ENCODE assay signal across 18 cellular contexts in the genomic region with DNA sequence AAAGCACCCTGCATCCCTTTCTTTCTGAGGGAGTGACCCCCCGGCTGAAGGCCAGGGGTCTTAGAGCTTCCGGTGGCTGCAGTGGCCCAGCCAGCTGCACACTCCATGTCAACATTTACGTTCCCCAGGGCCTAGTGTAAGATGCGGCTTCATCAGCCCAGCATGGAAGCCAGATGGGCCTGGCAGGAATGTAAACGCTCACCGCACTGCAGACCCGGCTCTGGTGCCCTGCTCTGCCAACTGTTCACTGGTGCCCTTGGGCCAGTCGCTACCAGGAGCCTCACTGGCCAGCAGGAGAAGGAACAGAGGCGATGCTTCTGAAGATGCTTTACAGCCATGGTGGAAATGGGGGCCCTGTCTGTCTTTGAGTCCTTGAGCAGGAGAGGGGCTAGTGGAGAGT. TPM values are rescaled to one million over a fixed set of nuclear protein-coding genes. Genes with fewer than 3 reads are reported as not detected.
DNase-seq lines count a peak whose midpoint lies in the region; ATAC-seq and TF ChIP-seq lines count a peak whose summit lies in the region.
"Had no signal": no experiment of that assay in that cellular context is flagged by ENCODE, and none has a peak within 500 bp of the region (broad histone marks: within the 10 kb centered on the region; RNA-seq: fewer than 3 reads in every experiment).

No MANE protein-coding gene starts in this region.

- H3K27me3 ChIP-seq in stomach smooth muscle (ENCODE audit: control insufficient read depth in 1 of 2, insufficient read depth in 2 of 2, low read length in 2 of 2) (no peaks in the 10 kb centered on the region), thyroid gland (no peaks in the 10 kb centered on the region)

- H3K9me3 Mint-ChIP-seq in activated naive CD8-positive, alpha-beta T cell treated with anti-CD3 and anti-CD28 coated beads, Interleukin-2, amount 10 ng/mL, durations not matched to agents 7 days and 5 days = peaks cover 8% of the 10 kb centered on the region
- H3K9me3 Mint-ChIP-seq in activated naive CD8-positive, alpha-beta T cell treated with anti-CD3 and anti-CD28 coated beads for 36 hours = peaks cover 8% of the 10 kb centered on the region
- H3K9me3 Mint-ChIP-seq in activated T-helper 1 cell treated with anti-CD3 and anti-CD28 coated beads, Interleukin-12 subunit alpha, Interleukin-12 subunit beta, Interleukin-2, Interleukin-4 antibody, amounts not matched to agents 30 ng/mL and 10 ng/mL and 1 ng/mL, durations not matched to agents 14 hours and 24 hours and 36 hours = no peaks in the 10 kb centered on the region
- H3K9me3 Mint-ChIP-seq in glutamatergic neuron (ENCODE audit: unreplicated experiment) = peaks cover 3% of the 10 kb centered on the region

- TF ChIP-seq CTCF in glutamatergic neuron (IDR thresholded peaks at IDR 0.05; ENCODE audit: partially characterized antibody, unreplicated experiment) (no peak), thyroid gland (IDR thresholded peaks at IDR 0.05) (no peak)

- peaks cover 8% of the 10 kb centered on the region for H3K27me3 Mint-ChIP-seq in activated naive CD8-positive, alpha-beta T cell treated with anti-CD3 and anti-CD28 coated beads, Interleukin-2, amount 10 ng/mL, durations not matched to agents 7 days and 5 days
- H3K27me3 Mint-ChIP-seq in activated naive CD8-positive, alpha-beta T cell treated with anti-CD3 and anti-CD28 coated beads for 36 hours = peaks cover 12% of the 10 kb centered on the region
- peaks cover 12% of the 10 kb centered on the region for H3K27me3 Mint-ChIP-seq in activated T-helper 1 cell treated with anti-CD3 and anti-CD28 coated beads, Interleukin-12 subunit alpha, Interleukin-12 subunit beta, Interleukin-2, Interleukin-4 antibody, amounts not matched to agents 30 ng/mL and 10 ng/mL and 1 ng/mL, durations not matched to agents 14 hours and 24 hours and 36 hours (ENCODE audit: insufficient read depth)
- peaks cover 2% of the 10 kb centered on the region for H3K27me3 Mint-ChIP-seq in glutamatergic neuron (ENCODE audit: unreplicated experiment)

- H3K27ac ChIP-seq in stomach smooth muscle (ENCODE audit: low read length) = peak overlapping the region; percentile 24
- no peak overlapping the region for H3K27ac ChIP-seq in thyroid gland
- H3K27ac ChIP-seq: GM23248, HL-60 had no signal

- intact Hi-C loops in activated T-helper 1 cell treated with anti-CD3 and anti-CD28 coated beads, Interleukin-12 subunit alpha, Interleukin-12 subunit beta, Interleukin-2, Interleukin-4 antibody, amounts not matched to agents 30 ng/mL and 10 ng/mL and 1 ng/mL, durations not matched to agents 14 hours and 24 hours and 36 hours (cut with micrococcal nuclease) = no loop called here
- intact Hi-C loops in thyroid gland (cut with DNase I) = no loop called here

- no peak overlapping the region for H3K9ac ChIP-seq in stomach smooth muscle (ENCODE audit: low read length in 2 of 2)
- H3K9ac ChIP-seq: GM23248 had no signal

- H3K9me3 ChIP-seq in stomach smooth muscle (ENCODE audit: control insufficient read depth in 2 of 2, low read length in 2 of 2) (no peaks in the 10 kb centered on the region), thyroid gland (no peaks in the 10 kb centered on the region)

- peaks cover 6% of the 10 kb centered on the region for H3K4me1 Mint-ChIP-seq in activated naive CD8-positive, alpha-beta T cell treated with anti-CD3 and anti-CD28 coated beads, Interleukin-2, amount 10 ng/mL, durations not matched to agents 7 days and 5 days
- peaks cover 3% of the 10 kb centered on the region for H3K4me1 Mint-ChIP-seq in activated naive CD8-positive, alpha-beta T cell treated with anti-CD3 and anti-CD28 coated beads for 36 hours
- peaks cover 1% of the 10 kb centered on the region for H3K4me1 Mint-ChIP-seq in activated T-helper 1 cell treated with anti-CD3 and anti-CD28 coated beads, Interleukin-12 subunit alpha, Interleukin-12 subunit beta, Interleukin-2, Interleukin-4 antibody, amounts not matched to agents 30 ng/mL and 10 ng/mL and 1 ng/mL, durations not matched to agents 14 hours and 24 hours and 36 hours (ENCODE audit: low read depth)
- peaks cover 1% of the 10 kb centered on the region for H3K4me1 Mint-ChIP-seq in glutamatergic neuron (ENCODE audit: low read depth, unreplicated experiment)

- WGBS in thyroid gland, 2 donors = 87 to 88% methylated on average over 9 of the region's 9 CpGs

- H3K36me3 ChIP-seq in stomach smooth muscle (ENCODE audit: control insufficient read depth in 2 of 2, insufficient read depth in 2 of 2, low read length in 2 of 2) (no peaks in the 10 kb centered on the region), thyroid gland (no peaks in the 10 kb centered on the region)

- POLR2A ChIA-PET in activated naive CD8-positive, alpha-beta T cell treated with anti-CD3 and anti-CD28 coated beads, Interleukin-2, amount 10 ng/mL, durations not matched to agents 7 days and 5 days (lab: Charles Lee) = interaction anchor here (1.2 kb wide), 1 partner anchor 29 kb away, joined by 3 read pairs; no protein-coding TSS in a partner anchor

- ATAC-seq in activated naive CD8-positive, alpha-beta T cell treated with anti-CD3 and anti-CD28 coated beads, Interleukin-2, amount 10 ng/mL, durations not matched to agents 7 days and 5 days (ENCODE audit: low read depth) = no peak
- ATAC-seq: GM12878, K562 had no signal

- no peak for TF ChIP-seq POLR2A in thyroid gland (IDR thresholded peaks at IDR 0.05)

- H3K27ac Mint-ChIP-seq in activated naive CD8-positive, alpha-beta T cell treated with anti-CD3 and anti-CD28 coated beads, Interleukin-2, amount 10 ng/mL, durations not matched to agents 7 days and 5 days = peak overlapping the region; percentile 86
- H3K27ac Mint-ChIP-seq in activated naive CD8-positive, alpha-beta T cell treated with anti-CD3 and anti-CD28 coated beads for 36 hours = no peak overlapping the region
- H3K27ac Mint-ChIP-seq in activated T-helper 1 cell treated with anti-CD3 and anti-CD28 coated beads, Interleukin-12 subunit alpha, Interleukin-12 subunit beta, Interleukin-2, Interleukin-4 antibody, amounts not matched to agents 30 ng/mL and 10 ng/mL and 1 ng/mL, durations not matched to agents 14 hours and 24 hours and 36 hours = peak overlapping the region; percentile 64
- no peak overlapping the region for H3K27ac Mint-ChIP-seq in glutamatergic neuron (ENCODE audit: unreplicated experiment)

- no peak overlapping the region for H3K4me3 Mint-ChIP-seq in activated naive CD8-positive, alpha-beta T cell treated with anti-CD3 and anti-CD28 coated beads, Interleukin-2, amount 10 ng/mL, durations not matched to agents 7 days and 5 days
- no peak overlapping the region for H3K4me3 Mint-ChIP-seq in activated naive CD8-positive, alpha-beta T cell treated with anti-CD3 and anti-CD28 coated beads for 36 hours
- no peak overlapping the region for H3K4me3 Mint-ChIP-seq in activated T-helper 1 cell treated with anti-CD3 and anti-CD28 coated beads, Interleukin-12 subunit alpha, Interleukin-12 subunit beta, Interleukin-2, Interleukin-4 antibody, amounts not matched to agents 30 ng/mL and 10 ng/mL and 1 ng/mL, durations not matched to agents 14 hours and 24 hours and 36 hours
- H3K4me3 Mint-ChIP-seq in glutamatergic neuron (ENCODE audit: unreplicated experiment) = no peak overlapping the region

- peaks cover 9% of the 10 kb centered on the region for H3K4me1 ChIP-seq in stomach smooth muscle (ENCODE audit: control insufficient read depth, insufficient read depth, low read length)
- no peaks in the 10 kb centered on the region for H3K4me1 ChIP-seq in thyroid gland

- H3K4me3 ChIP-seq in stomach smooth muscle (ENCODE audit: low read length in 2 of 2) = no peak overlapping the region
- H3K4me3 ChIP-seq in thyroid gland (replicated peaks in 1 of 3) = no peak overlapping the region
- H3K4me3 ChIP-seq: GM12878, GM23248, K562 had no signal

- no peak for DNase-seq in activated naive CD8-positive, alpha-beta T cell treated with anti-CD3 and anti-CD28 coated beads, Interleukin-2, amount 10 ng/mL, durations not matched to agents 7 days and 5 days
- DNase-seq in activated naive CD8-positive, alpha-beta T cell treated with anti-CD3 and anti-CD28 coated beads for 36 hours = no peak
- DNase-seq in activated T-helper 1 cell treated with anti-CD3 and anti-CD28 coated beads, Interleukin-12 subunit alpha, Interleukin-12 subunit beta, Interleukin-2, Interleukin-4 antibody, amounts not matched to agents 30 ng/mL and 10 ng/mL and 1 ng/mL, durations not matched to agents 14 hours and 24 hours and 36 hours (ENCODE audit: low spot score) = no peak
- DNase-seq in glutamatergic neuron (peak; percentile 38), AG08395 (ENCODE audit: low spot score) (no peak), thyroid gland (no peak)
- DNase-seq: GDM1, GM23248, MV-4-11, NCI-H1417 treated with DMSO at 0.1 percent for 48 hours, NCI-H1930, NCI-H774 had no signal

- peaks cover 3% of the 10 kb centered on the region for H3K36me3 Mint-ChIP-seq in activated naive CD8-positive, alpha-beta T cell treated with anti-CD3 and anti-CD28 coated beads, Interleukin-2, amount 10 ng/mL, durations not matched to agents 7 days and 5 days
- H3K36me3 Mint-ChIP-seq in activated naive CD8-positive, alpha-beta T cell treated with anti-CD3 and anti-CD28 coated beads for 36 hours = peaks cover 5% of the 10 kb centered on the region
- H3K36me3 Mint-ChIP-seq in activated T-helper 1 cell treated with anti-CD3 and anti-CD28 coated beads, Interleukin-12 subunit alpha, Interleukin-12 subunit beta, Interleukin-2, Interleukin-4 antibody, amounts not matched to agents 30 ng/mL and 10 ng/mL and 1 ng/mL, durations not matched to agents 14 hours and 24 hours and 36 hours (ENCODE audit: low read depth) = no peaks in the 10 kb centered on the region
- no peaks in the 10 kb centered on the region for H3K36me3 Mint-ChIP-seq in glutamatergic neuron (ENCODE audit: unreplicated experiment)

RNA-seq across cellular contexts. Expression of a gene that starts 8.6 kb away (rescaled TPM):
- under 1 TPM; 0.11 to 0.48 TPM for total RNA-seq in activated naive CD8-positive, alpha-beta T cell treated with anti-CD3 and anti-CD28 coated beads, Interleukin-2, amount 10 ng/mL, durations not matched to agents 7 days and 5 days
- under 1 TPM in 1 of 2 experiments, not detected in 1; 0.12 TPM for total RNA-seq in activated naive CD8-positive, alpha-beta T cell treated with anti-CD3 and anti-CD28 coated beads for 36 hours
- 0.12 TPM in 1 of 2 replicates, not detected in the other for total RNA-seq in activated T-helper 1 cell treated with anti-CD3 and anti-CD28 coated beads, Interleukin-12 subunit alpha, Interleukin-12 subunit beta, Interleukin-2, Interleukin-4 antibody, amounts not matched to agents 30 ng/mL and 10 ng/mL and 1 ng/mL, durations not matched to agents 14 hours and 24 hours and 36 hours
- total RNA-seq in glutamatergic neuron (ENCODE audit: unreplicated experiment) = 0.15 TPM
- total RNA-seq in thyroid gland = 10 to 100 TPM in 3 of 4 donors, 1 to 10 TPM in 1; 6.9 to 21.6 (median 15.3) TPM
- total RNA-seq: NCI-H460, SK-MEL-5 had no signal

RNA-seq across cellular contexts. Expression of a gene that starts 27.2 kb away (rescaled TPM):
- 100 to 1,000 TPM; 159 to 163 TPM for total RNA-seq in activated naive CD8-positive, alpha-beta T cell treated with anti-CD3 and anti-CD28 coated beads, Interleukin-2, amount 10 ng/mL, durations not matched to agents 7 days and 5 days
- total RNA-seq in activated naive CD8-positive, alpha-beta T cell treated with anti-CD3 and anti-CD28 coated beads for 36 hours = 10 to 100 TPM; 22.2 to 23.0 TPM
- 51.9 and 53.5 TPM in 2 replicates for total RNA-seq in activated T-helper 1 cell treated with anti-CD3 and anti-CD28 coated beads, Interleukin-12 subunit alpha, Interleukin-12 subunit beta, Interleukin-2, Interleukin-4 antibody, amounts not matched to agents 30 ng/mL and 10 ng/mL and 1 ng/mL, durations not matched to agents 14 hours and 24 hours and 36 hours
- total RNA-seq in glutamatergic neuron (ENCODE audit: unreplicated experiment) (0.34 TPM), thyroid gland (1 to 10 TPM; 2.1 to 6.0 (median 2.8) TPM)
- total RNA-seq: NCI-H460 had no signal

RNA-seq across cellular contexts. Expression of a gene that starts 44.1 kb away (rescaled TPM):
- 10 to 100 TPM; 86.8 to 89.6 TPM for total RNA-seq in activated naive CD8-positive, alpha-beta T cell treated with anti-CD3 and anti-CD28 coated beads, Interleukin-2, amount 10 ng/mL, durations not matched to agents 7 days and 5 days
- 10 to 100 TPM; 69.5 TPM for total RNA-seq in activated naive CD8-positive, alpha-beta T cell treated with anti-CD3 and anti-CD28 coated beads for 36 hours
- total RNA-seq in activated T-helper 1 cell treated with anti-CD3 and anti-CD28 coated beads, Interleukin-12 subunit alpha, Interleukin-12 subunit beta, Interleukin-2, Interleukin-4 antibody, amounts not matched to agents 30 ng/mL and 10 ng/mL and 1 ng/mL, durations not matched to agents 14 hours and 24 hours and 36 hours = 73.8 and 74.9 TPM in 2 replicates
- 48.4 TPM for total RNA-seq in glutamatergic neuron (ENCODE audit: unreplicated experiment)
- total RNA-seq in thyroid gland = 100 to 1,000 TPM; 229 to 512 (median 248) TPM

RNA-seq across cellular contexts. Expression of a gene that starts 45.5 kb away (rescaled TPM):
- 10 to 100 TPM; 79.9 to 88.3 TPM for total RNA-seq in activated naive CD8-positive, alpha-beta T cell treated with anti-CD3 and anti-CD28 coated beads, Interleukin-2, amount 10 ng/mL, durations not matched to agents 7 days and 5 days
- total RNA-seq in activated naive CD8-positive, alpha-beta T cell treated with anti-CD3 and anti-CD28 coated beads for 36 hours = 10 to 100 TPM; 78.7 to 80.9 TPM
- 83.3 and 96.4 TPM in 2 replicates for total RNA-seq in activated T-helper 1 cell treated with anti-CD3 and anti-CD28 coated beads, Interleukin-12 subunit alpha, Interleukin-12 subunit beta, Interleukin-2, Interleukin-4 antibody, amounts not matched to agents 30 ng/mL and 10 ng/mL and 1 ng/mL, durations not matched to agents 14 hours and 24 hours and 36 hours
- total RNA-seq in glutamatergic neuron (ENCODE audit: unreplicated experiment) (72.6 TPM), thyroid gland (100 to 1,000 TPM in 1 of 4 donors, 10 to 100 TPM in 3; 64.2 to 117 (median 80.0) TPM)

Comparison
In these comparisons a context has a peak if more than half of its experiments do, and no peak if none do; other contexts are left out.
1. H3K27ac Mint-ChIP-seq: peak in activated naive CD8-positive, alpha-beta T cell treated with anti-CD3 and anti-CD28 coated beads, Interleukin-2, amount 10 ng/mL, durations not matched to agents 7 days and 5 days (single experiment) and activated T-helper 1 cell treated with anti-CD3 and anti-CD28 coated beads, Interleukin-12 subunit alpha, Interleukin-12 subunit beta, Interleukin-2, Interleukin-4 antibody, amounts not matched to agents 30 ng/mL and 10 ng/mL and 1 ng/mL, durations not matched to agents 14 hours and 24 hours and 36 hours (single experiment); none in activated naive CD8-positive, alpha-beta T cell treated with anti-CD3 and anti-CD28 coated beads for 36 hours (single experiment) and glutamatergic neuron (single experiment).